Comparison of ENCODE assay signal across 6 cellular contexts in the genomic region with DNA sequence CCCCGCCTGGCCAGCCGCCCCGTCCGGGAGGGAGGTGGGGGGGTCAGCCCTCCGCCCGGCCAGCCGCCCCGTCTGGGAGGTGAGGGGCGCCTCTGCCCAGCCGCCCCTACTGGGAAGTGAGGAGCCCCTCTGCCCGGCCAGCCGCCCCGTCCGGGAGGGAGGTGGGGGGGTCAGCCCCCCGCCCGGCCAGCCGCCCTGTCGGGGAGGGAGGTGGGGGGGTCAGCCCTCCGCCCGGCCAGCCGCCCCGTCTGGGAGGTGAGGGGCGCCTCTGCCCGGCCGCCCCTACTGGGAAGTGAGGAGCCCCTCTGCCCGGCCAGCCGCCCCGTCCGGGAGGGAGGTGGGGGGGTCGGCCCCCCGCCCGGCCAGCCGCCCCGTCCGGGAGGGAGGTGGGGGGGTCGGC. TPM values are rescaled to one million over a fixed set of nuclear protein-coding genes. Genes with fewer than 3 reads are reported as not detected.
"Had no signal": no experiment of that assay in that cellular context is flagged by ENCODE, and none has a peak within 500 bp of the region (broad histone marks: within the 10 kb centered on the region; RNA-seq: fewer than 3 reads in every experiment).

No MANE protein-coding gene starts in this region.

RNA-seq across cellular contexts. Expression of gene CAMP, which starts 11.5 kb away (rescaled TPM):
- total RNA-seq: HepG2, HT-29, HT1080, IMR-90 had no signal
- polyA plus RNA-seq: HepG2, IMR-90, K562 had no signal

RNA-seq across cellular contexts. Expression of gene CDC25A, which starts 23.6 kb away (rescaled TPM):
- polyA plus RNA-seq: IgD-negative memory B cell had no signal
